In genomic region chr14:80047761-80048160, GRCh38 we compare ENCODE assay signal across 16 cellular contexts.
"Had no signal": no experiment of that assay in that cellular context is flagged by ENCODE, and none has a peak within 500 bp of the region (broad histone marks: within the 10 kb centered on the region; RNA-seq: fewer than 3 reads in every experiment).

No MANE protein-coding gene starts in this region.

- H3K27ac ChIP-seq: adrenal gland, heart left ventricle, neutrophil, stomach, thoracic aorta had no signal

- FAIRE-seq: frontal cortex, islet of Langerhans had no signal

- H3K9me3 ChIP-seq: adrenal gland, neutrophil, stomach, thoracic aorta had no signal

- H3K36me3 ChIP-seq: adrenal gland, heart left ventricle, neutrophil, stomach, thoracic aorta had no signal

- H3K4me1 ChIP-seq: adrenal gland, heart left ventricle, stomach had no signal

- H3K4me3 ChIP-seq: adrenal gland, heart left ventricle, mucosa of descending colon, stomach, thoracic aorta had no signal

- DNase-seq: activated CD4-positive, alpha-beta T cell treated with anti-CD3 and anti-CD28 coated beads for 4 hours; activated CD8-positive, alpha-beta memory T cell treated with anti-CD3 and anti-CD28 coated beads, Interleukin-2, amount 50 U/mL, for 48 hours; activated CD8-positive, alpha-beta T cell treated with anti-CD3 and anti-CD28 coated beads, Interleukin-2, amount 10 ng/mL, durations not matched to agents 7 days and 5 days; activated naive CD4-positive, alpha-beta T cell treated with Interleukin-2 at 50 U/mL for 16 hours; adrenal gland; heart left ventricle; mammary epithelial cell; mucosa of descending colon; naive thymus-derived CD8-positive, alpha-beta T cell; posterior cingulate gyrus; stimulated activated CD4-positive, alpha-beta T cell treated with anti-CD3 and anti-CD28 coated beads, Interleukin-4, amount 100 ng/mL, for 4 hours; stomach had no signal

- H3K27me3 ChIP-seq: adrenal gland, heart left ventricle, neutrophil, stomach had no signal
